ENCODE assay signal across 8 cellular contexts in the genomic region with DNA sequence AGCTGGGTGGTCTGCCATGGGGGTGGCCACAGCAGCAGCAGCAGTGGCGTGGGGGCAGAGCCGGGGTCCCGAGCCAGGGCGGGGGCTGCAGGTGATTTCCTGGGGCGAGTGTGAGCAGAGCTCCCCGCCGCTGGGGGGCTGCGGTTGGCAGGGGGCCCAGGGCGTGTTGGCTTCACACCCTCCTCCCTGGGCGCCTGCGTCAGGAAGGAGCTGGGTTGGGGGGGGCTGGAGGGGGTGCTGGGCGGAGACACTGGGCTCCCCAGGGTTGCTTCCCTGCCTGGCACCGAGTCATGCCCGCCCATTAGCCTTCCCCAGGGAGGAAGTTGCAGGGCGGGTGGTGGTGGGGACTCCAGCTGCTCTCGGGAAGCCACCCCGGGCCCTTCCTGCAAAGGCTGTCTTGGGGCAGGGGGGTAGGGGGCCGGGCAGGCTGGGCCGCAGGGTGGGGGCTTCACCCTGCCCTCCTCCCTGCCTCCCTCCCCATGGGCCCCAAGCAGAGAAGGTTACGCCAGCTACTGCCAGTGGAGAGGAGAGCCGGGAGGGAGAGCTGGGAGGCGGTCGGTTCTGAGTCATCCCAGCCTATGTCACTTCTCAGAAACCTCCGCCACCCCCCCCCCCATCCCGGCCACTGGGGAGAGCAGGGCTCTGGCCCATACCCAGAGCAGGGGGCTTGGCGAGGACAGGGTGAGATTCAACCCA. TPM values are rescaled to one million over a fixed set of nuclear protein-coding genes. Genes with fewer than 3 reads are reported as not detected.
A peak's percentile ranks its signal among the peaks of the same experiment; 100 is the strongest.
DNase-seq lines count a peak whose midpoint lies in the region; ATAC-seq and TF ChIP-seq lines count a peak whose summit lies in the region.

No MANE protein-coding gene starts in this region.

- no peak for TF ChIP-seq RAD21 in liver (IDR thresholded peaks at IDR 0.05)

- intact Hi-C loops in activated B cell treated with CpG ODN at 0.5 μM for 24 hours (cut with micrococcal nuclease) = loop anchor here (1.0 kb wide), 1 partner anchor 8 kb away; no protein-coding TSS in a partner anchor

- peaks cover 20 to 30% (median 22%) of the 10 kb centered on the region in 4 donors for H3K36me3 ChIP-seq in liver (ENCODE audit: control insufficient read depth in 4 of 4, insufficient read depth in 3 of 4, low read depth in 1 of 4, low read length in 3 of 4)

- TF ChIP-seq CTCF in activated B cell treated with CpG ODN at 0.5 μM for 24 hours (IDR thresholded peaks at IDR 0.05) = no peak
- TF ChIP-seq CTCF in chondrocyte (IDR thresholded peaks at IDR 0.05) = peak; percentile 54
- TF ChIP-seq CTCF in liver (IDR thresholded peaks at IDR 0.05; ENCODE audit: low read depth, low read length, missing input control) = no peak

- H3K27me3 ChIP-seq in liver (ENCODE audit: control insufficient read depth in 4 of 4, insufficient read depth in 4 of 4, low read length in 3 of 4) = no peaks in the 10 kb centered on the region

- H3K36me3 Mint-ChIP-seq in activated B cell treated with CpG ODN at 0.5 μM for 24 hours (ENCODE audit: low read depth) (peaks cover 40% of the 10 kb centered on the region), chondrocyte (ENCODE audit: low read depth) (peaks cover 28% of the 10 kb centered on the region)

- ATAC-seq in activated B cell treated with CpG ODN at 0.5 μM for 24 hours (ENCODE audit: low read depth) (peak; percentile 47), HG03457 (IDR thresholded peaks at IDR 0.05; ENCODE audit: unreplicated experiment) (no peak), HG03135 (IDR thresholded peaks at IDR 0.05; ENCODE audit: unreplicated experiment) (no peak)

- DNase-seq in ELF-1 (ENCODE audit: low read depth, low spot score) = peak; percentile 73
- DNase-seq in NCI-H1092 (lab: John Stamatoyannopoulos, UW) = peak; percentile 50
- DNase-seq in activated B cell treated with CpG ODN at 0.5 μM for 24 hours = peak; percentile 83
- DNase-seq in chondrocyte (ENCODE audit: low spot score) = no peak
- peak; percentile 57 to 64 (median 63) for DNase-seq in stimulated activated CD4-positive, alpha-beta T cell treated with anti-CD3 and anti-CD28 coated beads, TNF-alpha, amount 100 ng/mL, for 48 hours (ENCODE audit: low read depth in 3 of 3)

- H3K27ac Mint-ChIP-seq in activated B cell treated with CpG ODN at 0.5 μM for 24 hours (peak overlapping the region; percentile 82), chondrocyte (ENCODE audit: unreplicated experiment) (peak overlapping the region; percentile 89)

- H3K9ac ChIP-seq in liver (ENCODE audit: low read depth in 1 of 2, low read length in 2 of 2) = no peak overlapping the region

- H3K27ac ChIP-seq in liver (ENCODE audit: low read depth in 1 of 2, low read length in 2 of 2) = peak overlapping the region; percentile 90 to 97

- CTCF ChIA-PET in activated B cell treated with CpG ODN at 0.5 μM for 24 hours (lab: Charles Lee) = interaction anchor here (0.7 to 2.2 kb wide), 4 partner anchors 9 to 22 kb away, joined by 3 to 26 read pairs (median 12); a partner anchor contains a TSS

- POLR2A ChIA-PET in activated B cell treated with CpG ODN at 0.5 μM for 24 hours (lab: Charles Lee) = interaction anchor here (0.6 to 4.8 kb wide), 19 partner anchors 9 to 786 kb away, joined by 3 to 283 read pairs (median 6); a partner anchor contains a TSS

- no peaks in the 10 kb centered on the region for H3K27me3 Mint-ChIP-seq in activated B cell treated with CpG ODN at 0.5 μM for 24 hours
- no peaks in the 10 kb centered on the region for H3K27me3 Mint-ChIP-seq in chondrocyte (ENCODE audit: low read depth)

- peaks cover 11 to 66% (median 40%) of the 10 kb centered on the region in 4 donors for H3K4me1 ChIP-seq in liver (ENCODE audit: control insufficient read depth in 4 of 4, insufficient read depth in 4 of 4, low read length in 3 of 4)

- peaks cover 46% of the 10 kb centered on the region for H3K4me1 Mint-ChIP-seq in activated B cell treated with CpG ODN at 0.5 μM for 24 hours
- H3K4me1 Mint-ChIP-seq in chondrocyte (ENCODE audit: low read depth) = peaks cover 43% of the 10 kb centered on the region

- H3K9me3 Mint-ChIP-seq in activated B cell treated with CpG ODN at 0.5 μM for 24 hours (no peaks in the 10 kb centered on the region), chondrocyte (ENCODE audit: low read depth) (no peaks in the 10 kb centered on the region)

- no peaks in the 10 kb centered on the region for H3K9me3 ChIP-seq in liver (ENCODE audit: control insufficient read depth in 4 of 4, low read length in 3 of 4)

- H3K4me3 Mint-ChIP-seq in activated B cell treated with CpG ODN at 0.5 μM for 24 hours = peak overlapping the region; percentile 69
- peak overlapping the region; percentile 90 for H3K4me3 Mint-ChIP-seq in chondrocyte (ENCODE audit: unreplicated experiment)

- H3K4me3 ChIP-seq in liver (ENCODE audit: low read depth in 1 of 3, low read length in 3 of 3) = peak overlapping the region in 1 of 3 donors; percentile 75

- 4% methylated on average over 26 of the region's 26 CpGs for WGBS in liver

TF ChIP-seq in liver, 16 proteins besides CTCF, POLR2A, EP300 and RAD21:
- TF ChIP-seq, protein P1, sequence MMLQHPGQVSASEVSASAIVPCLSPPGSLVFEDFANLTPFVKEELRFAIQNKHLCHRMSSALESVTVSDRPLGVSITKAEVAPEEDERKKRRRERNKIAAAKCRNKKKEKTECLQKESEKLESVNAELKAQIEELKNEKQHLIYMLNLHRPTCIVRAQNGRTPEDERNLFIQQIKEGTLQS (IDR thresholded peaks at IDR 0.05) = peak; percentile 70
- TF ChIP-seq JUND (IDR thresholded peaks at IDR 0.05) = peak; percentile 73 to 85
- no peak for TF ChIP-seq HNF4G (IDR thresholded peaks at IDR 0.05)
- peak in 1 of 2 donors; percentile 2 for TF ChIP-seq EGR1 (IDR thresholded peaks at IDR 0.05; ENCODE audit: low read depth in 2 of 2)
- TF ChIP-seq YY1 (IDR thresholded peaks at IDR 0.05) = peak; percentile 11
- no peak for TF ChIP-seq TAF1 (conservative IDR thresholded peaks at IDR 0.05)
- TF ChIP-seq GABPA (IDR thresholded peaks at IDR 0.05 in 1 of 2, conservative IDR thresholded peaks at IDR 0.05 in 1 of 2) = no peak
- TF ChIP-seq, protein P2, sequence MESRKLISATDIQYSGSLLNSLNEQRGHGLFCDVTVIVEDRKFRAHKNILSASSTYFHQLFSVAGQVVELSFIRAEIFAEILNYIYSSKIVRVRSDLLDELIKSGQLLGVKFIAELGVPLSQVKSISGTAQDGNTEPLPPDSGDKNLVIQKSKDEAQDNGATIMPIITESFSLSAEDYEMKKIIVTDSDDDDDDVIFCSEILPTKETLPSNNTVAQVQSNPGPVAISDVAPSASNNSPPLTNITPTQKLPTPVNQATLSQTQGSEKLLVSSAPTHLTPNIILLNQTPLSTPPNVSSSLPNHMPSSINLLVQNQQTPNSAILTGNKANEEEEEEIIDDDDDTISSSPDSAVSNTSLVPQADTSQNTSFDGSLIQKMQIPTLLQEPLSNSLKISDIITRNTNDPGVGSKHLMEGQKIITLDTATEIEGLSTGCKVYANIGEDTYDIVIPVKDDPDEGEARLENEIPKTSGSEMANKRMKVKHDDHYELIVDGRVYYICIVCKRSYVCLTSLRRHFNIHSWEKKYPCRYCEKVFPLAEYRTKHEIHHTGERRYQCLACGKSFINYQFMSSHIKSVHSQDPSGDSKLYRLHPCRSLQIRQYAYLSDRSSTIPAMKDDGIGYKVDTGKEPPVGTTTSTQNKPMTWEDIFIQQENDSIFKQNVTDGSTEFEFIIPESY (IDR thresholded peaks at IDR 0.05) = no peak
- TF ChIP-seq NR2F2 (IDR thresholded peaks at IDR 0.05) = no peak

RNA-seq across cellular contexts. Expression of a gene that starts 4.6 kb away (rescaled TPM):
- total RNA-seq in activated B cell treated with CpG ODN at 0.5 μM for 24 hours (64.5 and 68.4 TPM in 2 replicates), chondrocyte (64.5 to 75.3 TPM (median 68.3 TPM) in 3 replicates), liver (10 to 100 TPM in 1 of 2 donors, 1 to 10 TPM in 1; 9.1 to 22.9 TPM)
- 10 to 100 TPM in 1 of 2 donors, 1 to 10 TPM in 1; 2.9 to 14.6 TPM for polyA plus RNA-seq in liver

RNA-seq across cellular contexts. Expression of a gene that starts 11.4 kb away (rescaled TPM):
- total RNA-seq in activated B cell treated with CpG ODN at 0.5 μM for 24 hours (172 and 185 TPM in 2 replicates), chondrocyte (110 to 125 TPM (median 122 TPM) in 3 replicates), liver (10 to 100 TPM; 20.2 to 44.5 TPM)
- 100 to 1,000 TPM; 246 to 315 TPM for polyA plus RNA-seq in liver

RNA-seq across cellular contexts. Expression of a gene that starts 15.2 kb away (rescaled TPM):
- total RNA-seq in activated B cell treated with CpG ODN at 0.5 μM for 24 hours (0.29 and 0.64 TPM in 2 replicates), chondrocyte (4.8 to 9.0 TPM (median 7.6 TPM) in 3 replicates), liver (under 1 TPM; 0.05 to 0.25 TPM)
- polyA plus RNA-seq in liver = under 1 TPM in 1 of 2 donors, not detected in 1; 0.06 TPM

RNA-seq across cellular contexts. Expression of a gene that starts 16.2 kb away (rescaled TPM):
- total RNA-seq in activated B cell treated with CpG ODN at 0.5 μM for 24 hours = 399 and 400 TPM in 2 replicates
- total RNA-seq in chondrocyte = 295 to 320 TPM (median 303 TPM) in 3 replicates
- total RNA-seq in liver = 100 to 1,000 TPM in 1 of 2 donors, 10 to 100 TPM in 1; 80.5 to 135 TPM
- polyA plus RNA-seq in liver = 100 to 1,000 TPM in 1 of 2 donors, 10 to 100 TPM in 1; 41.1 to 113 TPM

RNA-seq across cellular contexts. Expression of a gene that starts 22.4 kb away (rescaled TPM):
- total RNA-seq in activated B cell treated with CpG ODN at 0.5 μM for 24 hours (47.9 and 52.0 TPM in 2 replicates), chondrocyte (32.7 to 41.3 TPM (median 36.1 TPM) in 3 replicates), liver (10 to 100 TPM; 14.6 to 15.7 TPM)
- polyA plus RNA-seq in liver = 10 to 100 TPM; 51.9 to 79.8 TPM
